In genomic region chr20:41693136-41693979, GRCh38 we compare ENCODE assay signal across 8 cellular contexts.
DNase-seq lines count a peak whose midpoint lies in the region; ATAC-seq and TF ChIP-seq lines count a peak whose summit lies in the region.

No MANE protein-coding gene starts in this region.

- peak; percentile 98 for DNase-seq in DMS53 (lab: John Stamatoyannopoulos, UW)
- peak; percentile 76 to 87 for DNase-seq in PC-9
- DNase-seq in activated T-cell treated with anti-CD3 and anti-CD28 coated beads, Interleukin-2, amount 50 U/mL, for 72 hours = peak; percentile 81 to 82
- DNase-seq in fibroblast of lung (ENCODE audit: low read depth in 2 of 2) = peak; percentile 85 to 94
- DNase-seq in naive B cell = peak; percentile 79
- peak; percentile 49 to 84 for DNase-seq in stimulated activated effector memory CD8-positive, alpha-beta T cell treated with anti-CD3 and anti-CD28 coated beads, Interleukin-12 subunit alpha, Interleukin-12 subunit beta, amount 100 ng/mL, for 72 hours (ENCODE audit: low spot score in 2 of 2)

- peaks cover 12% of the 10 kb centered on the region for H3F3A ChIP-seq in PC-9 (ENCODE audit: insufficient read depth, low read depth)

- H2AFZ ChIP-seq in PC-9 = peak overlapping the region; percentile 91
- peak overlapping the region; percentile 92 for H2AFZ ChIP-seq in fibroblast of lung (ENCODE audit: low read length)

- intact Hi-C loops in PC-9 (cut with micrococcal nuclease; ENCODE audit: unreplicated experiment) = loop anchor here (1.0 to 5.0 kb wide), 4 partner anchors 75 to 353 kb away; partner anchors contain the start of genes CHD6 and LPIN3

- H3K36me3 ChIP-seq in PC-9 (ENCODE audit: low read depth) = no peaks in the 10 kb centered on the region
- H3K36me3 ChIP-seq in fibroblast of lung (ENCODE audit: control insufficient read depth, insufficient read depth, low read length) = no peaks in the 10 kb centered on the region

- H3K9me2 ChIP-seq in PC-9 (ENCODE audit: insufficient read depth) = no peaks in the 10 kb centered on the region

- H4K20me1 ChIP-seq in PC-9 (ENCODE audit: insufficient read depth) (no peaks in the 10 kb centered on the region), fibroblast of lung (ENCODE audit: control insufficient read depth, extremely low read depth, insufficient read depth, low read length) (no peaks in the 10 kb centered on the region)

- TF ChIP-seq RAD21 in Ishikawa (IDR thresholded peaks at IDR 0.05; ENCODE audit: low read depth) = no peak

- BruUV-seq in PC-9 (replicated peaks; lab: Mats Ljungman, UMichigan) = TSS peak; percentile 78

- ATAC-seq in GM21576 (IDR thresholded peaks at IDR 0.05; ENCODE audit: unreplicated experiment) (peak; percentile 87), naive B cell (ENCODE audit: low read depth in 2 of 2) (peak; percentile 81 to 85)
- peak; percentile 93 to 96 for ATAC-seq in activated T-cell treated with anti-CD3 and anti-CD28 coated beads, Interleukin-2, amount 50 U/mL, for 72 hours (replicated peaks in 1 of 2)
- ATAC-seq in stimulated activated effector memory CD8-positive, alpha-beta T cell treated with anti-CD3 and anti-CD28 coated beads, Interleukin-12 subunit alpha, Interleukin-12 subunit beta, amount 100 ng/mL, for 72 hours = peak; percentile 98

- H3K27me3 ChIP-seq in PC-9 (ENCODE audit: insufficient read depth, low read depth) = peaks cover 15% of the 10 kb centered on the region; the same call in 1 of the 2 replicates
- H3K27me3 ChIP-seq in fibroblast of lung (ENCODE audit: control insufficient read depth, insufficient read depth, low read length) = no peaks in the 10 kb centered on the region

- no peaks in the 10 kb centered on the region for H3K79me2 ChIP-seq in PC-9 (ENCODE audit: low read depth)
- H3K79me2 ChIP-seq in fibroblast of lung (ENCODE audit: control insufficient read depth, insufficient read depth, low read length) = no peaks in the 10 kb centered on the region

- H3K27ac Mint-ChIP-seq in activated T-cell treated with anti-CD3 and anti-CD28 coated beads, Interleukin-2, amount 50 U/mL, for 72 hours = peak overlapping the region; percentile 96
- peak overlapping the region; percentile 93 to 98 (median 95) for H3K27ac Mint-ChIP-seq in naive B cell
- H3K27ac Mint-ChIP-seq in stimulated activated effector memory CD8-positive, alpha-beta T cell treated with anti-CD3 and anti-CD28 coated beads, Interleukin-12 subunit alpha, Interleukin-12 subunit beta, amount 100 ng/mL, for 72 hours = peak overlapping the region; percentile 95

- POLR2A ChIA-PET in PC-9 (lab: Charles Lee; ENCODE audit: unreplicated experiment) = no interaction called here

- no peak for TF ChIP-seq EP300 in Ishikawa (IDR thresholded peaks at IDR 0.05; ENCODE audit: borderline replicate concordance)

- TF ChIP-seq CTCF in PC-9 (conservative IDR thresholded peaks at IDR 0.05) = peak; percentile 66; the same call in 1 of the 2 replicates
- peak; percentile 53 to 59 for TF ChIP-seq CTCF in fibroblast of lung (conservative IDR thresholded peaks at IDR 0.05 in 1 of 2, IDR thresholded peaks at IDR 0.05 in 1 of 2; ENCODE audit: low read depth in 1 of 2, low read length in 2 of 2)

- H3K4me2 ChIP-seq in PC-9 (peak overlapping the region; percentile 100), fibroblast of lung (ENCODE audit: extremely low read depth, insufficient read depth, low read length) (peak overlapping the region; percentile 64)

- CTCF ChIA-PET in PC-9 (lab: Charles Lee) = interaction anchor here (1.0 to 1.6 kb wide), 3 partner anchors 75 to 353 kb away, joined by 4 to 9 read pairs (median 5); partner anchors contain the start of genes CHD6 and LPIN3

- H3K9me3 Mint-ChIP-seq in activated T-cell treated with anti-CD3 and anti-CD28 coated beads, Interleukin-2, amount 50 U/mL, for 72 hours = no peaks in the 10 kb centered on the region
- H3K9me3 Mint-ChIP-seq in naive B cell = peaks cover 0 to 7% (median 0%) of the 10 kb centered on the region in 7 donors
- no peaks in the 10 kb centered on the region for H3K9me3 Mint-ChIP-seq in stimulated activated effector memory CD8-positive, alpha-beta T cell treated with anti-CD3 and anti-CD28 coated beads, Interleukin-12 subunit alpha, Interleukin-12 subunit beta, amount 100 ng/mL, for 72 hours

- peaks cover 13% of the 10 kb centered on the region for H3K4me1 Mint-ChIP-seq in activated T-cell treated with anti-CD3 and anti-CD28 coated beads, Interleukin-2, amount 50 U/mL, for 72 hours (ENCODE audit: low read depth)
- H3K4me1 Mint-ChIP-seq in naive B cell = peaks cover 18 to 27% (median 23%) of the 10 kb centered on the region in 3 donors
- H3K4me1 Mint-ChIP-seq in stimulated activated effector memory CD8-positive, alpha-beta T cell treated with anti-CD3 and anti-CD28 coated beads, Interleukin-12 subunit alpha, Interleukin-12 subunit beta, amount 100 ng/mL, for 72 hours = peaks cover 18% of the 10 kb centered on the region

- peak overlapping the region; percentile 94 to 96 for H3K4me3 Mint-ChIP-seq in activated T-cell treated with anti-CD3 and anti-CD28 coated beads, Interleukin-2, amount 50 U/mL, for 72 hours
- peak overlapping the region; percentile 90 to 98 (median 96) for H3K4me3 Mint-ChIP-seq in naive B cell
- H3K4me3 Mint-ChIP-seq in stimulated activated effector memory CD8-positive, alpha-beta T cell treated with anti-CD3 and anti-CD28 coated beads, Interleukin-12 subunit alpha, Interleukin-12 subunit beta, amount 100 ng/mL, for 72 hours = peak overlapping the region; percentile 86

- peak overlapping the region; percentile 52 for H3K27ac ChIP-seq in PC-9
- H3K27ac ChIP-seq in fibroblast of lung (ENCODE audit: insufficient read depth, low read length) = peak overlapping the region; percentile 46

- no peaks in the 10 kb centered on the region for H3K27me3 Mint-ChIP-seq in activated T-cell treated with anti-CD3 and anti-CD28 coated beads, Interleukin-2, amount 50 U/mL, for 72 hours (ENCODE audit: low read depth)
- peaks cover 7 to 15% (median 8%) of the 10 kb centered on the region in 3 donors for H3K27me3 Mint-ChIP-seq in naive B cell

- H3K36me3 Mint-ChIP-seq in activated T-cell treated with anti-CD3 and anti-CD28 coated beads, Interleukin-2, amount 50 U/mL, for 72 hours (ENCODE audit: insufficient read depth in 2 of 2) = peaks cover 4% of the 10 kb centered on the region in 2 donors
- no peaks in the 10 kb centered on the region for H3K36me3 Mint-ChIP-seq in naive B cell
- no peaks in the 10 kb centered on the region for H3K36me3 Mint-ChIP-seq in stimulated activated effector memory CD8-positive, alpha-beta T cell treated with anti-CD3 and anti-CD28 coated beads, Interleukin-12 subunit alpha, Interleukin-12 subunit beta, amount 100 ng/mL, for 72 hours

- no peaks in the 10 kb centered on the region for H3K9me3 ChIP-seq in PC-9 (ENCODE audit: insufficient read depth, low read depth)
- no peaks in the 10 kb centered on the region for H3K9me3 ChIP-seq in fibroblast of lung (ENCODE audit: control insufficient read depth, insufficient read depth, low read depth, low read length)

- H3K9ac ChIP-seq in fibroblast of lung (ENCODE audit: insufficient read depth, low read length) = peak overlapping the region; percentile 48

- H3K4me3 ChIP-seq in PC-9 = peak overlapping the region; percentile 83
- peak overlapping the region; percentile 60 to 92 (median 74) for H3K4me3 ChIP-seq in fibroblast of lung (replicated peaks in 1 of 4; ENCODE audit: control extremely low read depth in 1 of 4, insufficient read depth in 1 of 4, low read depth in 3 of 4, low read length in 4 of 4)

- peaks cover 12% of the 10 kb centered on the region for H3K4me1 ChIP-seq in PC-9 (replicated peaks; ENCODE audit: insufficient read depth)
- no peaks in the 10 kb centered on the region for H3K4me1 ChIP-seq in fibroblast of lung (ENCODE audit: control insufficient read depth, extremely low read depth, insufficient read depth, low read length)

TF ChIP-seq in Ishikawa, 13 proteins besides CTCF, POLR2A, EP300 and RAD21:
- TF ChIP-seq REST (IDR thresholded peaks at IDR 0.05; ENCODE audit: low read depth) (no peak), YY1 (IDR thresholded peaks at IDR 0.05; ENCODE audit: low read depth) (peak; percentile 98), TCF12 (IDR thresholded peaks at IDR 0.05; ENCODE audit: low read depth) (no peak), EGR1 (IDR thresholded peaks at IDR 0.05) (0 out of 2 replicates have a peak, but pooled peaks have one; percentile 17), CREB1 (IDR thresholded peaks at IDR 0.05; ENCODE audit: low read depth) (no peak)

Comparison
In these comparisons a context has a peak if more than half of its experiments do, and no peak if none do; other contexts are left out.
1. Peak in every context shown above with its lines: DNase-seq, ATAC-seq, H3K4me3 ChIP-seq and H3K27ac ChIP-seq.